In the genomic region with DNA sequence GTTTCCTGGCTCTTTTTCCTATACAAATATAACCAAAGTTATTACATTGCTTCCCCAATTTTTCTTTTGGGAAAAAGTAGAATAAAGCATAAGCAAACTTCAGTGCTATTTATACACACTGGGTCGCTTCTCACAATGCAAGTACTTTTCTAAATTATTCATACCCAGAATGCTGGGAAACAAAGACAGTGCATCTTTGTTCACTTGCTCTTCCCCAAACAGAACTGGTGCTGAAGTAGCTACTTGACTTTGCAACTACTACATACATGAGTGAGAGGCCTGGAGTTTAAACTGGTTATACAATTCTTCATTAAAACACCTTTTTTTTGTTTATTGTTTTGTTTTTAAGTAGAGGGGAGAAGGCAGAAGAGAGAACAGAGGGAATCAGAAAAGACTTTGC, we compare ENCODE assay signal across 23 cellular contexts. TPM values are rescaled to one million over a fixed set of nuclear protein-coding genes. Genes with fewer than 3 reads are reported as not detected.
DNase-seq lines count a peak whose midpoint lies in the region; ATAC-seq and FAIRE-seq lines count a peak whose summit lies in the region.
"Had no signal": no experiment of that assay in that cellular context is flagged by ENCODE, and none has a peak within 500 bp of the region (broad histone marks: within the 10 kb centered on the region; RNA-seq: fewer than 3 reads in every experiment).

No MANE protein-coding gene starts in this region.

- no peaks in the 10 kb centered on the region for H3K9me3 Mint-ChIP-seq in T-helper 2 cell treated with Interferon-gamma antibody and Interleukin-4, amounts not matched to agents 5 μg/mL and 100 μg/mL, for 36 hours
- H3K9me3 Mint-ChIP-seq in T-cell: no peaks in the 10 kb centered on the region
- H3K9me3 Mint-ChIP-seq in stimulated activated memory B cell treated with anti-CD40 and anti-IgM and Interleukin-4, amounts not matched to agents 10 μg/mL and 1 μg/mL and 100 μg/mL, for 72 hours: no peaks in the 10 kb centered on the region
- no peaks in the 10 kb centered on the region for H3K9me3 Mint-ChIP-seq in activated CD4-positive, alpha-beta memory T cell treated with anti-CD3 and anti-CD28 coated beads for 36 hours
- H3K9me3 Mint-ChIP-seq: CD4-positive, alpha-beta memory T cell; GM23338 had no signal

- CTCF ChIA-PET in T-cell (lab: Charles Lee): interaction anchor here in 1 of 2 donors (1.4 kb wide), 1 partner anchor 101 kb away, joined by 3 read pairs; no protein-coding TSS in a partner anchor
- CTCF ChIA-PET in activated CD4-positive, alpha-beta memory T cell treated with anti-CD3 and anti-CD28 coated beads for 36 hours (lab: Charles Lee): no interaction called here

- POLR2A ChIA-PET in T-cell (lab: Charles Lee): no interaction called here
- POLR2A ChIA-PET in activated CD4-positive, alpha-beta memory T cell treated with anti-CD3 and anti-CD28 coated beads for 36 hours (lab: Charles Lee): no interaction called here

- peaks cover 54% of the 10 kb centered on the region for H3K36me3 Mint-ChIP-seq in T-helper 2 cell treated with Interferon-gamma antibody and Interleukin-4, amounts not matched to agents 5 μg/mL and 100 μg/mL, for 36 hours (ENCODE audit: low read depth)
- peaks cover 61% of the 10 kb centered on the region for H3K36me3 Mint-ChIP-seq in T-cell
- H3K36me3 Mint-ChIP-seq in stimulated activated memory B cell treated with anti-CD40 and anti-IgM and Interleukin-4, amounts not matched to agents 10 μg/mL and 1 μg/mL and 100 μg/mL, for 72 hours: peaks cover 63% of the 10 kb centered on the region
- H3K36me3 Mint-ChIP-seq in activated CD4-positive, alpha-beta memory T cell treated with anti-CD3 and anti-CD28 coated beads for 36 hours: peaks cover 56% of the 10 kb centered on the region

- peak overlapping the region; percentile 25 for H3K4me3 Mint-ChIP-seq in T-helper 2 cell treated with Interferon-gamma antibody and Interleukin-4, amounts not matched to agents 5 μg/mL and 100 μg/mL, for 36 hours
- peak overlapping the region in 2 of 3 donors; percentile 1 to 7 for H3K4me3 Mint-ChIP-seq in T-cell
- H3K4me3 Mint-ChIP-seq in stimulated activated memory B cell treated with anti-CD40 and anti-IgM and Interleukin-4, amounts not matched to agents 10 μg/mL and 1 μg/mL and 100 μg/mL, for 72 hours: no peak overlapping the region
- no peak overlapping the region for H3K4me3 Mint-ChIP-seq in activated CD4-positive, alpha-beta memory T cell treated with anti-CD3 and anti-CD28 coated beads for 36 hours
- H3K4me3 Mint-ChIP-seq: GM23338 had no signal

- DNase-seq in T-helper 2 cell treated with Interferon-gamma antibody and Interleukin-4, amounts not matched to agents 5 μg/mL and 100 μg/mL, for 36 hours (ENCODE audit: low spot score): no peak
- no peak for DNase-seq in T-helper 2 cell
- DNase-seq in T-cell: no peak
- peak in 1 of 2 donors; percentile 43 for DNase-seq in frontal cortex (ENCODE audit: low spot score in 2 of 2)
- DNase-seq in activated CD4-positive, alpha-beta memory T cell treated with anti-CD3 and anti-CD28 coated beads for 36 hours: no peak
- no peak for DNase-seq in MV-4-11 (lab: John Stamatoyannopoulos, UW)
- DNase-seq: activated CD8-positive, alpha-beta memory T cell treated with anti-CD3 and anti-CD28 coated beads, Interleukin-2, amount 50 U/mL, for 4 hours; foreskin fibroblast; mesendoderm; NCI-H187 treated with DMSO at 0.1 percent for 48 hours; NCI-H82; Peyer's patch; stimulated activated CD4-positive, alpha-beta T cell treated with anti-CD3 and anti-CD28 coated beads, Interleukin-4, amount 100 ng/mL, for 1 hour; stimulated activated CD8-positive, alpha-beta memory T cell treated with anti-CD3 and anti-CD28 coated beads, Interleukin-4, amount 100 ng/mL, for 48 hours; SW 1271; trophoblast cell had no signal

- H3K27me3 Mint-ChIP-seq in T-helper 2 cell treated with Interferon-gamma antibody and Interleukin-4, amounts not matched to agents 5 μg/mL and 100 μg/mL, for 36 hours (ENCODE audit: low read depth): no peaks in the 10 kb centered on the region
- H3K27me3 Mint-ChIP-seq in T-cell: no peaks in the 10 kb centered on the region
- H3K27me3 Mint-ChIP-seq in stimulated activated memory B cell treated with anti-CD40 and anti-IgM and Interleukin-4, amounts not matched to agents 10 μg/mL and 1 μg/mL and 100 μg/mL, for 72 hours: no peaks in the 10 kb centered on the region
- no peaks in the 10 kb centered on the region for H3K27me3 Mint-ChIP-seq in activated CD4-positive, alpha-beta memory T cell treated with anti-CD3 and anti-CD28 coated beads for 36 hours
- H3K27me3 Mint-ChIP-seq: CD4-positive, alpha-beta memory T cell had no signal

- peaks cover 25% of the 10 kb centered on the region for H3K4me1 Mint-ChIP-seq in T-helper 2 cell treated with Interferon-gamma antibody and Interleukin-4, amounts not matched to agents 5 μg/mL and 100 μg/mL, for 36 hours (ENCODE audit: low read depth)
- peaks cover 22 to 29% (median 27%) of the 10 kb centered on the region in 3 donors for H3K4me1 Mint-ChIP-seq in T-cell
- peaks cover 20% of the 10 kb centered on the region for H3K4me1 Mint-ChIP-seq in stimulated activated memory B cell treated with anti-CD40 and anti-IgM and Interleukin-4, amounts not matched to agents 10 μg/mL and 1 μg/mL and 100 μg/mL, for 72 hours
- H3K4me1 Mint-ChIP-seq in activated CD4-positive, alpha-beta memory T cell treated with anti-CD3 and anti-CD28 coated beads for 36 hours (ENCODE audit: low read depth): peaks cover 20% of the 10 kb centered on the region

- ATAC-seq in T-cell (replicated peaks in 1 of 4): no peak
- no peak for ATAC-seq in stimulated activated memory B cell treated with anti-CD40 and anti-IgM and Interleukin-4, amounts not matched to agents 10 μg/mL and 1 μg/mL and 100 μg/mL, for 72 hours
- ATAC-seq in GM21528 (IDR thresholded peaks at IDR 0.05; ENCODE audit: low FRiP score, unreplicated experiment): no peak
- ATAC-seq: activated CD4-positive, CD25-positive, alpha-beta regulatory T cell treated with anti-CD3 and anti-CD28 coated beads, Interleukin-2, amount 50 U/mL, for 24 hours had no signal

- FAIRE-seq in frontal cortex (lab: Jason Lieb, UNC): peak; percentile 86
- FAIRE-seq: A204.1, endometrium had no signal

- H3K27ac Mint-ChIP-seq in T-helper 2 cell treated with Interferon-gamma antibody and Interleukin-4, amounts not matched to agents 5 μg/mL and 100 μg/mL, for 36 hours: peak overlapping the region; percentile 13
- H3K27ac Mint-ChIP-seq in T-cell: peak overlapping the region; percentile 71 to 84
- peak overlapping the region; percentile 70 for H3K27ac Mint-ChIP-seq in stimulated activated memory B cell treated with anti-CD40 and anti-IgM and Interleukin-4, amounts not matched to agents 10 μg/mL and 1 μg/mL and 100 μg/mL, for 72 hours
- no peak overlapping the region for H3K27ac Mint-ChIP-seq in activated CD4-positive, alpha-beta memory T cell treated with anti-CD3 and anti-CD28 coated beads for 36 hours

- intact Hi-C loops in activated CD4-positive, alpha-beta memory T cell treated with anti-CD3 and anti-CD28 coated beads for 36 hours (cut with micrococcal nuclease): no loop called here

RNA-seq across cellular contexts. Expression of a gene that starts 40.2 kb away (rescaled TPM):
- total RNA-seq in T-cell (10 to 100 TPM; 12.6 to 18.9 (median 17.2) TPM), frontal cortex (81.9 TPM)
- total RNA-seq in activated CD4-positive, alpha-beta memory T cell treated with anti-CD3 and anti-CD28 coated beads for 36 hours: 10 to 100 TPM; 18.8 to 19.4 TPM

RNA-seq across cellular contexts. Expression of a gene that starts 51.4 kb away (rescaled TPM):
- 10 to 100 TPM; 18.3 to 30.7 (median 22.7) TPM for total RNA-seq in T-cell
- total RNA-seq in frontal cortex: 0.41 TPM
- 10 to 100 TPM; 19.5 to 21.2 TPM for total RNA-seq in activated CD4-positive, alpha-beta memory T cell treated with anti-CD3 and anti-CD28 coated beads for 36 hours
- total RNA-seq: GM23338 had no signal

Comparison
In these comparisons a context has a peak if more than half of its experiments do, and no peak if none do; other contexts are left out.
1. H3K4me3 Mint-ChIP-seq: peak in T-helper 2 cell treated with Interferon-gamma antibody and Interleukin-4, amounts not matched to agents 5 μg/mL and 100 μg/mL, for 36 hours (single experiment) and T-cell (2 of 3); none in stimulated activated memory B cell treated with anti-CD40 and anti-IgM and Interleukin-4, amounts not matched to agents 10 μg/mL and 1 μg/mL and 100 μg/mL, for 72 hours (single experiment) and activated CD4-positive, alpha-beta memory T cell treated with anti-CD3 and anti-CD28 coated beads for 36 hours (single experiment).
2. RNA of a gene that starts 51.4 kb away (total RNA-seq): 18.3 to 30.7 TPM in T-cell and 19.5 to 21.2 TPM in activated CD4-positive, alpha-beta memory T cell treated with anti-CD3 and anti-CD28 coated beads for 36 hours; 0.41 TPM in frontal cortex (single experiment); every median in the first group is over 10 times any median in the second.